32 cellular contexts compared by ENCODE assay signal in the genomic region with DNA sequence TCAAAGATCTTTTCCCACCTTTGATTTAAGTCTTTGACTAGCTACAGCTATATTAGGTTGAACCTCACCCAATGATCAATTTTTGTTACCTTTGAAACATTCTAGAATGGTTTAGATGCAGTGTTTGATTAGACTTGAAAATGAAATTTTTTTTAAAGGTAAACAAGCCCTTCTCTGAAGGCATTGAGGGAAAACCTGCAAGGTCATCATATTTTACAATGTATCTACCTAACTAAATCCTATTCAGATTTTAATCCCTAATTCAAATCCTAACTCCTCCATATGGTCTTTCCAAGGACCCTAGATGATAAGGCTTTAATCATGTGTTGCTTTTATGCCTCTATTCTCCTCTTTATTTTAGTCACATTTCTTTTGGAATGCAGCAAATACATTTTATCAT.
"Had no signal": no experiment of that assay in that cellular context is flagged by ENCODE, and none has a peak within 500 bp of the region (broad histone marks: within the 10 kb centered on the region; RNA-seq: fewer than 3 reads in every experiment).

No MANE protein-coding gene starts in this region.

- H3K27me3 Mint-ChIP-seq: activated CD4-positive, alpha-beta memory T cell treated with anti-CD3 and anti-CD28 coated beads for 36 hours; activated CD4-positive, alpha-beta T cell treated with anti-CD3 and anti-CD28 coated beads for 36 hours; activated CD4-positive, alpha-beta T cell treated with anti-CD3 and anti-CD28 coated beads, Interleukin-2, amount 10 ng/mL, durations not matched to agents 7 days and 5 days had no signal

- FAIRE-seq: astrocyte, TTC549 had no signal

- H3K4me1 ChIP-seq: adrenal gland, body of pancreas, breast epithelium, SJCRH30 had no signal

- H3K4me3 ChIP-seq: adrenal gland, body of pancreas, breast epithelium, MG63, SJCRH30, SK-N-MC had no signal

- H3K9me3 ChIP-seq: adrenal gland, body of pancreas, breast epithelium, MG63, SJCRH30 had no signal

- H3K27me3 ChIP-seq: adrenal gland, body of pancreas, breast epithelium, MG63 had no signal

- ATAC-seq: activated CD4-positive, alpha-beta T cell treated with anti-CD3 and anti-CD28 coated beads for 36 hours; activated CD4-positive, CD25-positive, alpha-beta regulatory T cell treated with anti-CD3 and anti-CD28 coated beads, Interleukin-2, amount 50 U/mL, for 24 hours; activated naive CD4-positive, alpha-beta T cell treated with anti-CD3 and anti-CD28 coated beads, Interleukin-2, amount 50 U/mL, for 72 hours; activated T-cell treated with anti-CD3 and anti-CD28 coated beads, Interleukin-2, amount 50 U/mL, for 4 hours; body of pancreas; Panc1; WTC11 had no signal

- DNase-seq: activated CD4-positive, alpha-beta memory T cell treated with anti-CD3 and anti-CD28 coated beads for 36 hours; activated CD4-positive, alpha-beta T cell treated with anti-CD3 and anti-CD28 coated beads for 36 hours; activated CD4-positive, alpha-beta T cell treated with anti-CD3 and anti-CD28 coated beads, Interleukin-2, amount 10 ng/mL, durations not matched to agents 7 days and 5 days; activated CD8-positive, alpha-beta memory T cell treated with anti-CD3 and anti-CD28 coated beads, Interleukin-2, amount 50 U/mL, for 4 hours; activated gamma-delta T cell treated with Interleukin-2 at 50 U/mL for 16 hours; activated naive CD4-positive, alpha-beta T cell treated with anti-CD3 and anti-CD28 coated beads for 36 hours; activated T-cell treated with anti-CD3 and anti-CD28 coated beads for 4 hours; activated T-cell treated with anti-CD3 and anti-CD28 coated beads, Interleukin-2, amount 50 U/mL, for 4 hours; adrenal gland; body of pancreas; MG63; NCI-H1048; NCI-H1105 treated with DMSO at 0.1 percent for 48 hours; NCI-H1436; NCI-H1694; NCI-H1930; NCI-H2081 treated with DMSO at 0.1 percent for 48 hours; NCI-H226; NCI-H526 treated with DMSO at 0.1 percent for 48 hours; NCI-H774; SHP77; SJCRH30 had no signal

- H3K4me1 Mint-ChIP-seq: activated CD4-positive, alpha-beta T cell treated with anti-CD3 and anti-CD28 coated beads for 36 hours; activated CD4-positive, alpha-beta T cell treated with anti-CD3 and anti-CD28 coated beads, Interleukin-2, amount 10 ng/mL, durations not matched to agents 7 days and 5 days had no signal

- H3K4me3 Mint-ChIP-seq: activated CD4-positive, alpha-beta memory T cell treated with anti-CD3 and anti-CD28 coated beads for 36 hours; activated CD4-positive, alpha-beta T cell treated with anti-CD3 and anti-CD28 coated beads for 36 hours; activated CD4-positive, alpha-beta T cell treated with anti-CD3 and anti-CD28 coated beads, Interleukin-2, amount 10 ng/mL, durations not matched to agents 7 days and 5 days; activated naive CD4-positive, alpha-beta T cell treated with anti-CD3 and anti-CD28 coated beads for 36 hours; activated T-cell treated with anti-CD3 and anti-CD28 coated beads, Interleukin-2, amount 50 U/mL, for 4 hours; activated T-helper 1 cell treated with anti-CD3 and anti-CD28 coated beads, Interleukin-12 subunit alpha, Interleukin-12 subunit beta, Interleukin-2, Interleukin-4 antibody, amounts not matched to agents 30 ng/mL and 10 ng/mL and 1 ng/mL, durations not matched to agents 14 hours and 24 hours and 36 hours; T-helper 2 cell treated with Interferon-gamma antibody and Interleukin-4, amounts not matched to agents 5 μg/mL and 100 μg/mL, for 36 hours; WTC11 had no signal

- H3K27ac ChIP-seq: adrenal gland, body of pancreas, breast epithelium, SJCRH30, SK-N-MC had no signal

- H3K36me3 ChIP-seq: adrenal gland, breast epithelium, MG63, SJCRH30 had no signal

- H3K27ac Mint-ChIP-seq: activated CD4-positive, alpha-beta memory T cell treated with anti-CD3 and anti-CD28 coated beads for 36 hours; activated CD4-positive, alpha-beta T cell treated with anti-CD3 and anti-CD28 coated beads for 36 hours; activated CD4-positive, alpha-beta T cell treated with anti-CD3 and anti-CD28 coated beads, Interleukin-2, amount 10 ng/mL, durations not matched to agents 7 days and 5 days; activated naive CD4-positive, alpha-beta T cell treated with anti-CD3 and anti-CD28 coated beads for 36 hours; activated naive CD4-positive, alpha-beta T cell treated with anti-CD3 and anti-CD28 coated beads, Interleukin-2, amount 50 U/mL, for 72 hours; activated T-helper 1 cell treated with anti-CD3 and anti-CD28 coated beads, Interleukin-12 subunit alpha, Interleukin-12 subunit beta, Interleukin-2, Interleukin-4 antibody, amounts not matched to agents 30 ng/mL and 10 ng/mL and 1 ng/mL, durations not matched to agents 14 hours and 24 hours and 36 hours; T-helper 2 cell treated with Interferon-gamma antibody and Interleukin-4, amounts not matched to agents 5 μg/mL and 100 μg/mL, for 36 hours; WTC11 had no signal

- H3K36me3 Mint-ChIP-seq: activated CD4-positive, alpha-beta memory T cell treated with anti-CD3 and anti-CD28 coated beads for 36 hours; activated naive CD4-positive, alpha-beta T cell treated with anti-CD3 and anti-CD28 coated beads, Interleukin-2, amount 50 U/mL, for 72 hours had no signal
